In the genomic region with DNA sequence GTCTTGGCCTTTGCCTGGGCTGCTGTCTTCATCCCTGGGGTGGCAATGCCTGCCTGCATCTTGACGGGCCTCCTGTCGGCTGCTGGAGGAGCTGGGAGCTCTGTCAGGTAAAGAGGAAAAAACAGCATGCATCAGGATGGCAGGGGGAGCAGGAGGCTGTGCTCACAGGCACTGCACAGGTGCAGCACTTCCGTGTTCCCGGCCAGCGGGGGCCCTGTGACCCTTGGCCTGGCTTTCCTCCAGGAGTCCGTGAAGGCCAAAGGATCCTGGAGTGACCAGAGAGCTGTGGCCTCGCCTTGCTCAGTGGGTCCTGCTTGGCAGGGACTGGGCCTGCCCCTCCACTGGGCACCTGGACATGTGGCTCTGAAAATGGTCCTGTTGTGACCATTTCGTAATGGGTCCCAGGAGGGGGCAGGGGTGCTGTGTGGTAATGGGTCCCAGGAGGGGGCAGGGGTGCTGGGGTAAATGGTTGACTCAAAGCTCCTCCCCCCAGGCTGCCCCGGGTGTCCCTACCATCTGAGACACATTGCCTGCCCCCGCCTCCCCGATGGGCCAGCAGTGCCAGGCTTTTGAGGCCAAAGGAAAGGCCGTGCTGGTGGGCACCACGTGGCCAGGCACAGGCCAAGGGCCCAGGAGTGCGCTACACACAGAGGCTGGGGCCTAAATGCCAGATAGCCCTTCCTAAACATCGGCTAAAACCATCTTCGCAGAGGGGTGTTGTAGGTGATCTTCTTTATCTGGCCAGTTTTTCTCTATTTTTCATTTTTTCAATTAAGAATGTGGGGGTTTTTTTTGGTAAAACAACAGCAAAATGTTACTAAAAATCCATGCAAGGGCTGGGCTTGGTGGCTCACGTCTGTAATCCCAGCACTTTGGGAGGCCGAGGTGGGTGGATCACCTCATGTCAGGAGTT, we compare ENCODE assay signal across 10 cellular contexts. TPM values are rescaled to one million over a fixed set of nuclear protein-coding genes. Genes with fewer than 3 reads are reported as not detected.
DNase-seq lines count a peak whose midpoint lies in the region; ATAC-seq and TF ChIP-seq lines count a peak whose summit lies in the region.
"Had no signal": no experiment of that assay in that cellular context is flagged by ENCODE, and none has a peak within 500 bp of the region (broad histone marks: within the 10 kb centered on the region; RNA-seq: fewer than 3 reads in every experiment).

No MANE protein-coding gene starts in this region.

- peak overlapping the region; percentile 86 for H3K4me3 Mint-ChIP-seq in neural crest cell
- H3K4me3 Mint-ChIP-seq in HFFc6, result no peak overlapping the region
- H3K4me3 Mint-ChIP-seq: activated B cell treated with CpG ODN at 0.5 μM for 24 hours had no signal

- H3K36me3 Mint-ChIP-seq in neural crest cell (ENCODE audit: low read depth) (no peaks in the 10 kb centered on the region), HFFc6 (ENCODE audit: low read depth) (no peaks in the 10 kb centered on the region)

- TF ChIP-seq CTCF in neural crest cell (conservative IDR thresholded peaks at IDR 0.05), result no peak
- no peak for TF ChIP-seq CTCF in HFFc6 (IDR thresholded peaks at IDR 0.05)

- H3K4me3 ChIP-seq in SJCRH30, result no peak overlapping the region

- H3K9me3 Mint-ChIP-seq in neural crest cell (no peaks in the 10 kb centered on the region), HFFc6 (no peaks in the 10 kb centered on the region)
- H3K9me3 Mint-ChIP-seq: activated B cell treated with CpG ODN at 0.5 μM for 24 hours had no signal

- H3K27me3 ChIP-seq in SJCRH30, result no peaks in the 10 kb centered on the region

- ATAC-seq in GM19023 (IDR thresholded peaks at IDR 0.05; ENCODE audit: unreplicated experiment), result no peak
- no peak for ATAC-seq in HG03439 (IDR thresholded peaks at IDR 0.05; ENCODE audit: unreplicated experiment)

- H3K4me1 Mint-ChIP-seq in neural crest cell (peaks cover 43% of the 10 kb centered on the region), HFFc6 (ENCODE audit: low read depth) (peaks cover 9% of the 10 kb centered on the region; the same call in 1 of the 2 replicates)

- H3K27ac ChIP-seq in caudate nucleus (ENCODE audit: low read depth, low read length) (peak overlapping the region; percentile 80), SJCRH30 (no peak overlapping the region)

- no peaks in the 10 kb centered on the region for H3K9me3 ChIP-seq in SJCRH30 (replicated peaks)

- peaks cover 30% of the 10 kb centered on the region for H3K4me1 ChIP-seq in SJCRH30

- peak; percentile 16 for DNase-seq in stimulated activated CD4-positive, alpha-beta T cell treated with anti-CD3 and anti-CD28 coated beads, Interleukin-15, amount 100 ng/mL, for 24 hours
- no peak for DNase-seq in stimulated activated CD4-positive, alpha-beta T cell treated with anti-CD3 and anti-CD28 coated beads, Interleukin-1b, Interleukin-23, amount 100 ng/mL, for 48 hours
- DNase-seq in caudate nucleus (lab: John Stamatoyannopoulos, UW), result peak in 17 of 61 donors; percentile 8 to 63 (median 33)
- DNase-seq in neural crest cell (ENCODE audit: low read depth, low spot score), result no peak
- DNase-seq in SJCRH30, result no peak
- no peak for DNase-seq in HFFc6
- DNase-seq: activated B cell treated with CpG ODN at 0.5 μM for 24 hours; activated naive CD4-positive, alpha-beta T cell had no signal

- peak overlapping the region; percentile 19 for H3K27ac Mint-ChIP-seq in neural crest cell (ENCODE audit: unreplicated experiment)
- no peak overlapping the region for H3K27ac Mint-ChIP-seq in HFFc6
- H3K27ac Mint-ChIP-seq: activated B cell treated with CpG ODN at 0.5 μM for 24 hours had no signal

- H3K36me3 ChIP-seq in SJCRH30, result no peaks in the 10 kb centered on the region

- peaks cover 7% of the 10 kb centered on the region for H3K27me3 Mint-ChIP-seq in neural crest cell (ENCODE audit: low read depth)
- H3K27me3 Mint-ChIP-seq in HFFc6 (ENCODE audit: insufficient read depth), result no peaks in the 10 kb centered on the region
- H3K27me3 Mint-ChIP-seq: activated B cell treated with CpG ODN at 0.5 μM for 24 hours had no signal

RNA-seq across cellular contexts. Expression of a gene that starts 4.0 kb away (rescaled TPM):
- total RNA-seq in neural crest cell, result 816 and 839 TPM in 2 replicates
- 141 and 151 TPM in 2 replicates for total RNA-seq in SJCRH30 (2014; rRNA removed; shearing (Covaris generic))
- 100 to 1,000 TPM; 108 to 138 (median 112) TPM for total RNA-seq in HFFc6 (2021; fragmentation: NEBNext Ultra II Directional; extraction: Animal tissue kit (Norgen Biotek cat#: 25700))

RNA-seq across cellular contexts. Expression of a gene that starts 36.4 kb away (rescaled TPM):
- 126 and 131 TPM in 2 replicates for total RNA-seq in neural crest cell
- total RNA-seq in SJCRH30 (2014; rRNA removed; shearing (Covaris generic)), result 112 and 126 TPM in 2 replicates
- total RNA-seq in HFFc6 (2021; fragmentation: NEBNext Ultra II Directional; extraction: Animal tissue kit (Norgen Biotek cat#: 25700)), result 10 to 100 TPM; 65.8 to 86.8 (median 71.2) TPM

RNA-seq across cellular contexts. Expression of a gene that starts 50.3 kb away (rescaled TPM):
- 154 and 156 TPM in 2 replicates for total RNA-seq in neural crest cell
- total RNA-seq in SJCRH30 (2014; rRNA removed; shearing (Covaris generic)), result 168 and 176 TPM in 2 replicates
- 100 to 1,000 TPM; 127 to 144 (median 141) TPM for total RNA-seq in HFFc6 (2021; fragmentation: NEBNext Ultra II Directional; extraction: Animal tissue kit (Norgen Biotek cat#: 25700))

RNA-seq across cellular contexts. Expression of a gene that starts 50.4 kb away (rescaled TPM):
- total RNA-seq in neural crest cell, result 44.5 and 46.0 TPM in 2 replicates
- total RNA-seq in SJCRH30 (2014; rRNA removed; shearing (Covaris generic)), result 21.8 and 26.5 TPM in 2 replicates
- total RNA-seq in HFFc6 (2021; fragmentation: NEBNext Ultra II Directional; extraction: Animal tissue kit (Norgen Biotek cat#: 25700)), result 10 to 100 TPM; 37.6 to 48.5 (median 40.1) TPM
